In genomic region chr7:58316-58715, GRCh38 we compare ENCODE assay signal across 16 cellular contexts.
"Had no signal": no experiment of that assay in that cellular context is flagged by ENCODE, and none has a peak within 500 bp of the region (broad histone marks: within the 10 kb centered on the region; RNA-seq: fewer than 3 reads in every experiment).

No MANE protein-coding gene starts in this region.

- H3K4me1 ChIP-seq: foreskin keratinocyte had no signal

- H3K36me3 ChIP-seq: left lung, sigmoid colon, stomach, thoracic aorta had no signal

- FAIRE-seq: endothelial cell of umbilical vein, kidney had no signal

- ATAC-seq: foreskin keratinocyte; left lung; naive thymus-derived CD4-positive, alpha-beta T cell had no signal

- H3K27ac ChIP-seq: coronary artery, foreskin keratinocyte, left lung, sigmoid colon, skin epidermis, stomach, thoracic aorta had no signal

- H3K4me3 ChIP-seq: coronary artery, left lung, sigmoid colon, skin epidermis, stomach, thoracic aorta had no signal

- DNase-seq: effector CD4-positive, alpha-beta T cell; erythroblast; foreskin keratinocyte; kidney; naive thymus-derived CD4-positive, alpha-beta T cell; nephron progenitor cell; sigmoid colon; stimulated activated CD4-positive, alpha-beta T cell treated with anti-CD3 and anti-CD28 coated beads, Interleukin-12 subunit alpha, Interleukin-12 subunit beta, amount 100 ng/mL, for 4 hours; stimulated activated naive CD4-positive, alpha-beta T cell; stomach; trophoblast cell had no signal

- H3K27me3 ChIP-seq: foreskin keratinocyte, sigmoid colon, stomach had no signal

- H3K9me3 ChIP-seq: left lung, sigmoid colon, thoracic aorta had no signal
